ENCODE assay signal across 22 cellular contexts in genomic region chr1:228939881-228940392, GRCh38.
"Had no signal": no experiment of that assay in that cellular context is flagged by ENCODE, and none has a peak within 500 bp of the region (broad histone marks: within the 10 kb centered on the region; RNA-seq: fewer than 3 reads in every experiment).

No MANE protein-coding gene starts in this region.

- H3K9me3 Mint-ChIP-seq: stimulated activated naive B cell treated with anti-CD40 and anti-IgM and Interleukin-4, amounts not matched to agents 10 μg/mL and 1 μg/mL and 100 μg/mL, for 72 hours; stimulated activated naive CD8-positive, alpha-beta T cell treated with anti-CD3 and anti-CD28 coated beads, Interleukin-15, amount 100 ng/mL, for 72 hours had no signal

- H3K36me3 ChIP-seq: colonic mucosa, esophagus muscularis mucosa, gastroesophageal sphincter, spleen, transverse colon had no signal

- H3K27ac Mint-ChIP-seq: nephron progenitor cell; stimulated activated naive B cell treated with anti-CD40 and anti-IgM and Interleukin-4, amounts not matched to agents 10 μg/mL and 1 μg/mL and 100 μg/mL, for 72 hours had no signal

- H3K27ac ChIP-seq: colonic mucosa, epithelial cell of prostate, esophagus muscularis mucosa, testis, transverse colon had no signal

- H3K27me3 Mint-ChIP-seq: stimulated activated naive CD8-positive, alpha-beta T cell treated with anti-CD3 and anti-CD28 coated beads, Interleukin-15, amount 100 ng/mL, for 72 hours had no signal

- H3K4me3 ChIP-seq: colonic mucosa, dorsolateral prefrontal cortex, esophagus muscularis mucosa, gastroesophageal sphincter, mucosa of descending colon, spleen, testis, transverse colon had no signal

- H3K9me3 ChIP-seq: colonic mucosa, esophagus muscularis mucosa, gastroesophageal sphincter, mucosa of descending colon, spleen, testis, transverse colon had no signal

- ATAC-seq: gastroesophageal sphincter; left lobe of liver; mucosa of descending colon; sciatic nerve; stimulated activated naive B cell treated with anti-CD40 and anti-IgM and Interleukin-4, amounts not matched to agents 10 μg/mL and 1 μg/mL and 100 μg/mL, for 72 hours; stimulated activated naive CD8-positive, alpha-beta T cell treated with anti-CD3 and anti-CD28 coated beads, Interleukin-15, amount 100 ng/mL, for 72 hours had no signal

- H3K27me3 ChIP-seq: colonic mucosa, dorsolateral prefrontal cortex, esophagus muscularis mucosa, gastroesophageal sphincter, spleen, testis, transverse colon had no signal

- H3K36me3 Mint-ChIP-seq: stimulated activated naive B cell treated with anti-CD40 and anti-IgM and Interleukin-4, amounts not matched to agents 10 μg/mL and 1 μg/mL and 100 μg/mL, for 72 hours had no signal

- H3K4me3 Mint-ChIP-seq: nephron progenitor cell; stimulated activated naive B cell treated with anti-CD40 and anti-IgM and Interleukin-4, amounts not matched to agents 10 μg/mL and 1 μg/mL and 100 μg/mL, for 72 hours; stimulated activated naive CD8-positive, alpha-beta T cell treated with anti-CD3 and anti-CD28 coated beads, Interleukin-15, amount 100 ng/mL, for 72 hours had no signal

- DNase-seq: colonic mucosa; dorsolateral prefrontal cortex; effector memory CD4-positive, alpha-beta T cell; foreskin fibroblast; glutamatergic neuron; islet precursor cell; mammary epithelial cell; mucosa of descending colon; nephron progenitor cell; spleen; stimulated activated CD4-positive, alpha-beta T cell treated with anti-CD3 and anti-CD28 coated beads, Interleukin-15, amount 100 ng/mL, for 24 hours; stimulated activated CD4-positive, alpha-beta T cell treated with anti-CD3 and anti-CD28 coated beads, Interleukin-1b, Interleukin-23, amount 100 ng/mL, for 48 hours; stimulated activated CD4-positive, alpha-beta T cell treated with anti-CD3 and anti-CD28 coated beads, Interleukin-4, amount 100 ng/mL, for 24 hours; stimulated activated naive B cell treated with anti-CD40 and anti-IgM and Interleukin-4, amounts not matched to agents 10 μg/mL and 1 μg/mL and 100 μg/mL, for 72 hours; stimulated activated naive CD8-positive, alpha-beta T cell treated with anti-CD3 and anti-CD28 coated beads, Interleukin-15, amount 100 ng/mL, for 72 hours; testis; transverse colon had no signal
